In genomic region chr9:37382161-37382981, GRCh38 we compare ENCODE assay signal across 18 cellular contexts. TPM values are rescaled to one million over a fixed set of nuclear protein-coding genes. Genes with fewer than 3 reads are reported as not detected.
DNase-seq lines count a peak whose midpoint lies in the region; ATAC-seq, FAIRE-seq and TF ChIP-seq lines count a peak whose summit lies in the region.
"Had no signal": no experiment of that assay in that cellular context is flagged by ENCODE, and none has a peak within 500 bp of the region (broad histone marks: within the 10 kb centered on the region; RNA-seq: fewer than 3 reads in every experiment).

No MANE protein-coding gene starts in this region.

- no peak for DNase-seq in stimulated activated naive CD8-positive, alpha-beta T cell treated with anti-CD3 and anti-CD28 coated beads, Interleukin-15, Interleukin-2, amounts not matched to agents 100 U/mL and 50 U/mL, for 24 hours
- peak; percentile 66 for DNase-seq in NAMALWA (ENCODE audit: low spot score)
- DNase-seq in NK-92 treated with Interleukin-12 subunit alpha and Interleukin-12 subunit beta, amount 100 ng/mL, for 24 hours (lab: John Stamatoyannopoulos, UW): no peak
- no peak for DNase-seq in NCI-H2029 (lab: John Stamatoyannopoulos, UW)
- no peak for DNase-seq in progenitor cell of endocrine pancreas (ENCODE audit: low spot score, unreplicated experiment)
- DNase-seq in H54 (ENCODE audit: insufficient read length, low spot score): no peak
- DNase-seq: activated CD8-positive, alpha-beta T cell treated with anti-CD3 and anti-CD28 coated beads, Interleukin-2, amount 10 ng/mL, durations not matched to agents 7 days and 5 days; adrenal gland; CD4-positive, CD25-positive, alpha-beta regulatory T cell; EL; endodermal cell; naive thymus-derived CD8-positive, alpha-beta T cell; psoas muscle; SIG-M5 had no signal

- no peaks in the 10 kb centered on the region for H3K36me3 Mint-ChIP-seq in stimulated activated naive CD8-positive, alpha-beta T cell treated with anti-CD3 and anti-CD28 coated beads, Interleukin-15, Interleukin-2, amounts not matched to agents 100 ng/mL and 50 ng/mL, for 24 hours (ENCODE audit: low read depth)
- H3K36me3 Mint-ChIP-seq in progenitor cell of endocrine pancreas (ENCODE audit: insufficient read depth): no peaks in the 10 kb centered on the region
- H3K36me3 Mint-ChIP-seq: CD4-positive, CD25-positive, alpha-beta regulatory T cell had no signal

- H3K4me1 Mint-ChIP-seq in stimulated activated naive CD8-positive, alpha-beta T cell treated with anti-CD3 and anti-CD28 coated beads, Interleukin-15, Interleukin-2, amounts not matched to agents 100 ng/mL and 50 ng/mL, for 24 hours (ENCODE audit: low read depth): peaks cover 26% of the 10 kb centered on the region
- H3K4me1 Mint-ChIP-seq in progenitor cell of endocrine pancreas (ENCODE audit: low read depth): no peaks in the 10 kb centered on the region
- H3K4me1 Mint-ChIP-seq: CD4-positive, CD25-positive, alpha-beta regulatory T cell; central memory CD8-positive, alpha-beta T cell; endodermal cell had no signal

- peaks cover 4% of the 10 kb centered on the region for H3K27me3 Mint-ChIP-seq in stimulated activated naive CD8-positive, alpha-beta T cell treated with anti-CD3 and anti-CD28 coated beads, Interleukin-15, Interleukin-2, amounts not matched to agents 100 ng/mL and 50 ng/mL, for 24 hours
- H3K27me3 Mint-ChIP-seq in progenitor cell of endocrine pancreas: peaks cover 11% of the 10 kb centered on the region

- no peak for TF ChIP-seq CTCF in progenitor cell of endocrine pancreas (IDR thresholded peaks at IDR 0.05; ENCODE audit: unreplicated experiment)

- no peaks in the 10 kb centered on the region for H3K9me3 Mint-ChIP-seq in stimulated activated naive CD8-positive, alpha-beta T cell treated with anti-CD3 and anti-CD28 coated beads, Interleukin-15, Interleukin-2, amounts not matched to agents 100 ng/mL and 50 ng/mL, for 24 hours
- peaks cover 5% of the 10 kb centered on the region for H3K9me3 Mint-ChIP-seq in progenitor cell of endocrine pancreas (ENCODE audit: low read depth)
- H3K9me3 Mint-ChIP-seq: activated T-helper 1 cell treated with anti-CD3 and anti-CD28 coated beads, Interleukin-12 subunit alpha, Interleukin-12 subunit beta, Interleukin-2, Interleukin-4 antibody, amounts not matched to agents 30 ng/mL and 10 ng/mL and 1 ng/mL, durations not matched to agents 14 hours and 24 hours and 36 hours; CD4-positive, CD25-positive, alpha-beta regulatory T cell; central memory CD8-positive, alpha-beta T cell; endodermal cell; naive thymus-derived CD8-positive, alpha-beta T cell had no signal

- peak overlapping the region; percentile 48 for H3K27ac Mint-ChIP-seq in stimulated activated naive CD8-positive, alpha-beta T cell treated with anti-CD3 and anti-CD28 coated beads, Interleukin-15, Interleukin-2, amounts not matched to agents 100 ng/mL and 50 ng/mL, for 24 hours
- H3K27ac Mint-ChIP-seq in progenitor cell of endocrine pancreas: no peak overlapping the region
- H3K27ac Mint-ChIP-seq: activated CD8-positive, alpha-beta T cell treated with anti-CD3 and anti-CD28 coated beads, Interleukin-2, amount 10 ng/mL, durations not matched to agents 7 days and 5 days; activated T-helper 1 cell treated with anti-CD3 and anti-CD28 coated beads, Interleukin-12 subunit alpha, Interleukin-12 subunit beta, Interleukin-2, Interleukin-4 antibody, amounts not matched to agents 30 ng/mL and 10 ng/mL and 1 ng/mL, durations not matched to agents 14 hours and 24 hours and 36 hours; CD4-positive, CD25-positive, alpha-beta regulatory T cell; endodermal cell had no signal

- ATAC-seq in stimulated activated naive CD8-positive, alpha-beta T cell treated with anti-CD3 and anti-CD28 coated beads, Interleukin-15, Interleukin-2, amounts not matched to agents 100 U/mL and 50 U/mL, for 24 hours: no peak
- peak; percentile 35 for ATAC-seq in GM21717 (IDR thresholded peaks at IDR 0.05; ENCODE audit: unreplicated experiment)
- ATAC-seq: activated CD8-positive, alpha-beta T cell treated with anti-CD3 and anti-CD28 coated beads, Interleukin-2, amount 10 ng/mL, durations not matched to agents 7 days and 5 days; naive thymus-derived CD8-positive, alpha-beta T cell; psoas muscle had no signal

- FAIRE-seq in H54 (lab: Jason Lieb, UNC): no peak

- H3K4me3 Mint-ChIP-seq in stimulated activated naive CD8-positive, alpha-beta T cell treated with anti-CD3 and anti-CD28 coated beads, Interleukin-15, Interleukin-2, amounts not matched to agents 100 ng/mL and 50 ng/mL, for 24 hours: no peak overlapping the region
- no peak overlapping the region for H3K4me3 Mint-ChIP-seq in progenitor cell of endocrine pancreas (ENCODE audit: low read depth)
- H3K4me3 Mint-ChIP-seq: activated CD8-positive, alpha-beta T cell treated with anti-CD3 and anti-CD28 coated beads, Interleukin-2, amount 10 ng/mL, durations not matched to agents 7 days and 5 days; activated T-helper 1 cell treated with anti-CD3 and anti-CD28 coated beads, Interleukin-12 subunit alpha, Interleukin-12 subunit beta, Interleukin-2, Interleukin-4 antibody, amounts not matched to agents 30 ng/mL and 10 ng/mL and 1 ng/mL, durations not matched to agents 14 hours and 24 hours and 36 hours; central memory CD8-positive, alpha-beta T cell; endodermal cell; naive thymus-derived CD8-positive, alpha-beta T cell had no signal

- no peak for TF ChIP-seq POLR2A in H54 (IDR thresholded peaks at IDR 0.05; ENCODE audit: low read depth, low read length)

RNA-seq across cellular contexts. Expression of gene GRHPR, which starts 40.1 kb away (rescaled TPM):
- total RNA-seq in progenitor cell of endocrine pancreas: 98.0 and 101 TPM in 2 replicates
